12 cellular contexts compared by ENCODE assay signal in the genomic region with DNA sequence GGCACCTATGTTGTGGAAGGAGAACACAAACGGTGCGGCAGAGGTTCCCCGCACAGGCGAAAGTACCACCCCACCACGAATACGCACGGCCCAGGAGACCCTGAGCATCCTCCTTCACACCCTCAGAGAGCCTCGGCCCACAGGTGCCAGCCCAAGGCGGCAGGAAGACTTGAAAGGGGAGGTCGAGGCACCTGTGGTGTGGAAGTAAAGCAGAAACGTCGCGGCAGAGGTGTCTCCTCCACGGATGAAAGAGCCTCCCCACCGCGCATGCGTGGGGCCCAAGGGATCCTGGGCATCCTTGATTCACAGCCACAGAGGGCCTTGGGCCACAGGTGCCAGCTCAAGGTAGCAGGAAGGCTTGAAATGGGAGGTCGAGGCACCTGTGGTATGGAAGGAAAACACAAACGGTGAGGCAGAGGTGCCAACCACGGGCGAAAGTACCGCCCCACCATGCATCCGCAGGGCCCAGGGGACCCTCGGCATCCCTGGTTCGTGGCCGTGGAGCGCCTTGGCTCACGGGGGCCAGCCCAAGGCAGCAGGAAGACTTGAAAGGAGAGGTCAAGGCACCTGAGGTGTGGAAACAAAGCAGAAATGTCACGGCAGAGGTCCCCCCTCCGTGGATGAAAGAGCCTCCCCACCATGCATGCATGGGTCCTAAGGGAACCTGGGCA.
DNase-seq lines count a peak whose midpoint lies in the region; ATAC-seq and TF ChIP-seq lines count a peak whose summit lies in the region.
"Had no signal": no experiment of that assay in that cellular context is flagged by ENCODE, and none has a peak within 500 bp of the region (broad histone marks: within the 10 kb centered on the region; RNA-seq: fewer than 3 reads in every experiment).

No MANE protein-coding gene starts in this region.

- 77% methylated on average over 30 of the region's 30 CpGs; no CpG with 5 or more reads in 1 of the 2 donors for WGBS in transverse colon (ENCODE audit: low coverage in 1 of 2), 2 donors

- H3K4me1 Mint-ChIP-seq in activated T-cell treated with anti-CD3 and anti-CD28 coated beads, Interleukin-2, amount 50 U/mL, for 24 hours (ENCODE audit: low read depth): no peaks in the 10 kb centered on the region
- H3K4me1 Mint-ChIP-seq in activated T-cell treated with anti-CD3 and anti-CD28 coated beads, Interleukin-2, amount 50 U/mL, for 72 hours (ENCODE audit: low read depth): no peaks in the 10 kb centered on the region
- no peaks in the 10 kb centered on the region for H3K4me1 Mint-ChIP-seq in activated T-helper 2 cell treated with anti-CD3 and anti-CD28 coated beads, Interferon-gamma antibody, Interleukin-2, Interleukin-4, amounts not matched to agents 10 μg/mL and 5 μg/mL and 100 μg/mL, durations not matched to agents 14 hours and 24 hours and 36 hours (ENCODE audit: low read depth)
- no peaks in the 10 kb centered on the region for H3K4me1 Mint-ChIP-seq in HFFc6 (ENCODE audit: low read depth)

- TF ChIP-seq POLR2A in transverse colon (IDR thresholded peaks at IDR 0.05): no peak

- H3K4me1 ChIP-seq in transverse colon: no peaks in the 10 kb centered on the region
- H3K4me1 ChIP-seq: foreskin keratinocyte had no signal

- intact Hi-C loops in activated T-helper 2 cell treated with anti-CD3 and anti-CD28 coated beads, Interferon-gamma antibody, Interleukin-2, Interleukin-4, amounts not matched to agents 10 μg/mL and 5 μg/mL and 100 μg/mL, durations not matched to agents 14 hours and 24 hours and 36 hours (cut with micrococcal nuclease): no loop called here
- intact Hi-C loops in left colon (cut with DNase I, micrococcal nuclease) (no loop called here), transverse colon (cut with DNase I; ENCODE audit: low total_unique reads) (no loop called here)

- H3K27ac ChIP-seq in transverse colon: no peak overlapping the region
- H3K27ac ChIP-seq: foreskin keratinocyte had no signal

- H3K27ac Mint-ChIP-seq in activated T-cell treated with anti-CD3 and anti-CD28 coated beads, Interleukin-2, amount 50 U/mL, for 24 hours: no peak overlapping the region
- H3K27ac Mint-ChIP-seq in activated T-cell treated with anti-CD3 and anti-CD28 coated beads, Interleukin-2, amount 50 U/mL, for 72 hours: no peak overlapping the region
- no peak overlapping the region for H3K27ac Mint-ChIP-seq in activated T-helper 2 cell treated with anti-CD3 and anti-CD28 coated beads, Interferon-gamma antibody, Interleukin-2, Interleukin-4, amounts not matched to agents 10 μg/mL and 5 μg/mL and 100 μg/mL, durations not matched to agents 14 hours and 24 hours and 36 hours
- H3K27ac Mint-ChIP-seq in HFFc6: no peak overlapping the region

- no peak overlapping the region for H3K4me3 ChIP-seq in transverse colon
- H3K4me3 ChIP-seq in foreskin fibroblast (ENCODE audit: low read depth in 1 of 2, low read length in 2 of 2): no peak overlapping the region

- H3K9me3 ChIP-seq in transverse colon: peaks cover 27 to 55% of the 10 kb centered on the region in 2 donors

- in situ Hi-C loops in transverse colon (cut with MboI; ENCODE audit: low pct_ligation_motif_present in 1 of 4, low pct_unique_long_range_greater_than_20kb in 1 of 4, low sequenced_read_pairs in 3 of 4): no loop called here

- DNase-seq in activated T-cell treated with anti-CD3 and anti-CD28 coated beads, Interleukin-2, amount 50 U/mL, for 24 hours: peak; percentile 12
- DNase-seq in activated T-cell treated with anti-CD3 and anti-CD28 coated beads, Interleukin-2, amount 50 U/mL, for 72 hours: no peak
- DNase-seq in activated T-helper 2 cell treated with anti-CD3 and anti-CD28 coated beads, Interferon-gamma antibody, Interleukin-2, Interleukin-4, amounts not matched to agents 10 μg/mL and 5 μg/mL and 100 μg/mL, durations not matched to agents 14 hours and 24 hours and 36 hours (ENCODE audit: low spot score): peak; percentile 6
- DNase-seq in left colon (peak; percentile 0 to 15), transverse colon (peak; percentile 1), HFFc6 (no peak), hypothalamus (lab: John Stamatoyannopoulos, UW) (no peak), foreskin fibroblast (no peak)
- DNase-seq: DND-41, foreskin keratinocyte, NCI-H226, occipital lobe had no signal

- no peak for TF ChIP-seq EP300 in transverse colon (IDR thresholded peaks at IDR 0.05; ENCODE audit: low read depth)

- H3K27me3 Mint-ChIP-seq in activated T-cell treated with anti-CD3 and anti-CD28 coated beads, Interleukin-2, amount 50 U/mL, for 24 hours: no peaks in the 10 kb centered on the region
- H3K27me3 Mint-ChIP-seq in activated T-cell treated with anti-CD3 and anti-CD28 coated beads, Interleukin-2, amount 50 U/mL, for 72 hours (ENCODE audit: low read depth): no peaks in the 10 kb centered on the region
- no peaks in the 10 kb centered on the region for H3K27me3 Mint-ChIP-seq in activated T-helper 2 cell treated with anti-CD3 and anti-CD28 coated beads, Interferon-gamma antibody, Interleukin-2, Interleukin-4, amounts not matched to agents 10 μg/mL and 5 μg/mL and 100 μg/mL, durations not matched to agents 14 hours and 24 hours and 36 hours (ENCODE audit: low read depth)
- H3K27me3 Mint-ChIP-seq in HFFc6 (ENCODE audit: insufficient read depth): peaks cover 2% of the 10 kb centered on the region; the same call in 1 of the 2 replicates

- H3K27me3 ChIP-seq in transverse colon: no peaks in the 10 kb centered on the region
- H3K27me3 ChIP-seq: foreskin keratinocyte had no signal

- H3K4me3 Mint-ChIP-seq in activated T-cell treated with anti-CD3 and anti-CD28 coated beads, Interleukin-2, amount 50 U/mL, for 24 hours: no peak overlapping the region
- H3K4me3 Mint-ChIP-seq in activated T-cell treated with anti-CD3 and anti-CD28 coated beads, Interleukin-2, amount 50 U/mL, for 72 hours: no peak overlapping the region
- no peak overlapping the region for H3K4me3 Mint-ChIP-seq in activated T-helper 2 cell treated with anti-CD3 and anti-CD28 coated beads, Interferon-gamma antibody, Interleukin-2, Interleukin-4, amounts not matched to agents 10 μg/mL and 5 μg/mL and 100 μg/mL, durations not matched to agents 14 hours and 24 hours and 36 hours (ENCODE audit: low read depth)
- no peak overlapping the region for H3K4me3 Mint-ChIP-seq in HFFc6

- no peak for ATAC-seq in activated T-cell treated with anti-CD3 and anti-CD28 coated beads, Interleukin-2, amount 50 U/mL, for 72 hours (replicated peaks in 1 of 2)
- ATAC-seq in left colon: no peak
- ATAC-seq: foreskin keratinocyte had no signal

- TF ChIP-seq CTCF in transverse colon (IDR thresholded peaks at IDR 0.05) (no peak), HFFc6 (IDR thresholded peaks at IDR 0.05) (no peak), foreskin fibroblast (IDR thresholded peaks at IDR 0.05; ENCODE audit: low read depth, low read length) (no peak)

- H3K36me3 Mint-ChIP-seq in activated T-cell treated with anti-CD3 and anti-CD28 coated beads, Interleukin-2, amount 50 U/mL, for 24 hours (ENCODE audit: low read depth): peaks cover 7% of the 10 kb centered on the region
- peaks cover 6 to 29% of the 10 kb centered on the region in 2 donors for H3K36me3 Mint-ChIP-seq in activated T-cell treated with anti-CD3 and anti-CD28 coated beads, Interleukin-2, amount 50 U/mL, for 72 hours (ENCODE audit: insufficient read depth in 2 of 2)
- no peaks in the 10 kb centered on the region for H3K36me3 Mint-ChIP-seq in activated T-helper 2 cell treated with anti-CD3 and anti-CD28 coated beads, Interferon-gamma antibody, Interleukin-2, Interleukin-4, amounts not matched to agents 10 μg/mL and 5 μg/mL and 100 μg/mL, durations not matched to agents 14 hours and 24 hours and 36 hours (ENCODE audit: low read depth)
- peaks cover 3% of the 10 kb centered on the region; the same call in 1 of the 2 replicates for H3K36me3 Mint-ChIP-seq in HFFc6 (ENCODE audit: low read depth)

- peaks cover 38% of the 10 kb centered on the region for H3K9me3 Mint-ChIP-seq in activated T-cell treated with anti-CD3 and anti-CD28 coated beads, Interleukin-2, amount 50 U/mL, for 24 hours
- H3K9me3 Mint-ChIP-seq in activated T-cell treated with anti-CD3 and anti-CD28 coated beads, Interleukin-2, amount 50 U/mL, for 72 hours: peaks cover 10 to 21% of the 10 kb centered on the region in 2 donors
- H3K9me3 Mint-ChIP-seq in activated T-helper 2 cell treated with anti-CD3 and anti-CD28 coated beads, Interferon-gamma antibody, Interleukin-2, Interleukin-4, amounts not matched to agents 10 μg/mL and 5 μg/mL and 100 μg/mL, durations not matched to agents 14 hours and 24 hours and 36 hours: peaks cover 51% of the 10 kb centered on the region
- H3K9me3 Mint-ChIP-seq in HFFc6: peaks cover 56% of the 10 kb centered on the region

- no peaks in the 10 kb centered on the region for H3K36me3 ChIP-seq in transverse colon

Comparison
In these comparisons a context has a peak if more than half of its experiments do, and no peak if none do; other contexts are left out.
1. DNase-seq: peak in activated T-cell treated with anti-CD3 and anti-CD28 coated beads, Interleukin-2, amount 50 U/mL, for 24 hours (single experiment), activated T-helper 2 cell treated with anti-CD3 and anti-CD28 coated beads, Interferon-gamma antibody, Interleukin-2, Interleukin-4, amounts not matched to agents 10 μg/mL and 5 μg/mL and 100 μg/mL, durations not matched to agents 14 hours and 24 hours and 36 hours (single experiment), left colon (2 of 2) and transverse colon (single experiment); none in activated T-cell treated with anti-CD3 and anti-CD28 coated beads, Interleukin-2, amount 50 U/mL, for 72 hours (0 of 2), HFFc6 (single experiment), hypothalamus (0 of 51) and foreskin fibroblast (0 of 2).